In the genomic region with DNA sequence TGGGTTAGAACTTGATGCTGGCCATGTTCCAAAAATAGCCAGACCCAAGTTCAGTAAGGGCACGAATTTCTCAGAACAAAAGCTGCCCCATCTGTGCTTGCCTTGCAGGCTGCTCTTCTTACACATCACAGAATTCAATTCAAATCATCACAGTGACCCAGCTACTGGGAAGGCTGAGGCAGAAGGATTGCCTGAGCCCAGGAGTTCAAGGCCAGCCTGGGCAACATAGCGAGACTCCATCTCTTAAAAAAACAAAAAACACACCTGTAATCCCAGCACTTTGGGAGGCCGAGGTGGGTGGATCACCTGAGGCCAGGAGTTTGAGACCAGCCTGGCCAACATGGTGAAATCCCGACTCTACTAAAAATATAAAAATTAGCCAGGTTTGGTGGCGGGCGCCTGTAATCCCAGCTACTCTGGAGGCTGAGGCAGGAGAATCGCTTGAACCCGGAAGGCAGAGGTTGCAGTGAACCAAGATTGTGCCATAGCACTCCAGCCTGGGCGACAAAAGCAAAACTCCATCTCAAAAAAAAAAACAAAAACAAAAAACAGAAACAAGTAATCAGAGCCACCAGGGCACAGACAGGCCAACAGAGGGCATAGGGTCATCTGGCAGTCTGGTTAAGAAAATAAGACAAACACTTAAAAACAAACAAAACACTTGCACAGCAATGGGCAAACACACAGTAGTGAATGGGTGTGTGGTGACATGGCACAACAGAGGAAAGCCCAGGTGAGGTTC, we compare ENCODE assay signal across 9 cellular contexts. TPM values are rescaled to one million over a fixed set of nuclear protein-coding genes. Genes with fewer than 3 reads are reported as not detected.
DNase-seq lines count a peak whose midpoint lies in the region; ATAC-seq and TF ChIP-seq lines count a peak whose summit lies in the region.
"Not testable (repeated sequence)": the region's sequence is repeated elsewhere in the genome, so short reads cannot be mapped to it uniquely, and the experiment has no call there.
"Had no signal": no experiment of that assay in that cellular context is flagged by ENCODE, and none has a peak within 500 bp of the region (broad histone marks: within the 10 kb centered on the region; RNA-seq: fewer than 3 reads in every experiment).

No MANE protein-coding gene starts in this region.

- H3K27ac ChIP-seq in breast epithelium (peak overlapping the region; percentile 98 to 100), mesodermal cell (ENCODE audit: low read depth, low read length, severe bottlenecking) (peak overlapping the region; percentile 85), upper lobe of right lung (peak overlapping the region; percentile 98)

- TF ChIP-seq POLR2A in breast epithelium (IDR thresholded peaks at IDR 0.05): not testable (repeated sequence)

- not testable (repeated sequence) for H3F3A ChIP-seq in Loucy (ENCODE audit: low read depth)

- peak overlapping the region; percentile 61 for H3K27ac Mint-ChIP-seq in activated CD4-positive, alpha-beta memory T cell treated with anti-CD3 and anti-CD28 coated beads, Interleukin-2, amount 10 ng/mL, durations not matched to agents 7 days and 5 days

- H3K4me1 ChIP-seq in Loucy (ENCODE audit: insufficient read depth, low read length, poor library complexity, severe bottlenecking): peaks cover 60% of the 10 kb centered on the region
- peaks cover 13% of the 10 kb centered on the region in 2 donors for H3K4me1 ChIP-seq in breast epithelium
- H3K4me1 ChIP-seq in mesodermal cell (ENCODE audit: control insufficient read depth, insufficient read depth, low read length, poor library complexity, severe bottlenecking): peaks cover 17% of the 10 kb centered on the region
- H3K4me1 ChIP-seq in upper lobe of right lung: peaks cover 50% of the 10 kb centered on the region

- peaks cover 25% of the 10 kb centered on the region for H4K20me1 ChIP-seq in Loucy (ENCODE audit: insufficient read depth, low read length, poor library complexity, severe bottlenecking)

- H3K9me3 ChIP-seq in Loucy (ENCODE audit: insufficient read depth, low read depth, low read length); breast epithelium; mesodermal cell (ENCODE audit: control insufficient read depth, low read length); upper lobe of right lung: not testable (repeated sequence)

- ATAC-seq in upper lobe of right lung: not testable (repeated sequence)

- not testable (repeated sequence) for H3K36me3 ChIP-seq in Loucy (ENCODE audit: insufficient read depth, low read length); breast epithelium
- H3K36me3 ChIP-seq in mesodermal cell (ENCODE audit: control insufficient read depth, insufficient read depth, low read length): peaks cover 40% of the 10 kb centered on the region
- H3K36me3 ChIP-seq in upper lobe of right lung: peaks cover 31% of the 10 kb centered on the region

- H3K9ac ChIP-seq in Loucy (ENCODE audit: low read depth, low read length, poor library complexity, severe bottlenecking): peak overlapping the region; percentile 87

- CTCF ChIA-PET in activated CD4-positive, alpha-beta memory T cell treated with anti-CD3 and anti-CD28 coated beads, Interleukin-2, amount 10 ng/mL, durations not matched to agents 7 days and 5 days (lab: Charles Lee): interaction anchor here (1.0 to 1.3 kb wide), 5 partner anchors 11 to 104 kb away, joined by 3 to 5 read pairs (median 3); no protein-coding TSS in a partner anchor

- peaks cover 66% of the 10 kb centered on the region for H3K4me1 Mint-ChIP-seq in activated CD4-positive, alpha-beta memory T cell treated with anti-CD3 and anti-CD28 coated beads, Interleukin-2, amount 10 ng/mL, durations not matched to agents 7 days and 5 days

- peaks cover 46% of the 10 kb centered on the region for H3K79me2 ChIP-seq in Loucy (ENCODE audit: insufficient read depth, low read length)

- H3K9me3 Mint-ChIP-seq in activated CD4-positive, alpha-beta memory T cell treated with anti-CD3 and anti-CD28 coated beads, Interleukin-2, amount 10 ng/mL, durations not matched to agents 7 days and 5 days: not testable (repeated sequence)

- WGBS in mesodermal cell (ENCODE audit: insufficient coverage in 2 of 2), 2 experiments: 55 to 67% methylated on average over 3 of the region's 9 CpGs

- H2AFZ ChIP-seq in Loucy (ENCODE audit: low read length): not testable (repeated sequence)

- TF ChIP-seq CTCF in Loucy (conservative IDR thresholded peaks at IDR 0.05; ENCODE audit: low read length); breast epithelium (IDR thresholded peaks at IDR 0.05); foreskin fibroblast (IDR thresholded peaks at IDR 0.05; ENCODE audit: low read depth, low read length); retinal pigment epithelial cell (conservative IDR thresholded peaks at IDR 0.05; ENCODE audit: low read depth, low read length); upper lobe of right lung (IDR thresholded peaks at IDR 0.05): not testable (repeated sequence)

- H3K27me3 ChIP-seq in Loucy (ENCODE audit: insufficient read depth, low read length, poor library complexity, severe bottlenecking); breast epithelium; upper lobe of right lung: not testable (repeated sequence)

- H3K27me3 Mint-ChIP-seq in activated CD4-positive, alpha-beta memory T cell treated with anti-CD3 and anti-CD28 coated beads, Interleukin-2, amount 10 ng/mL, durations not matched to agents 7 days and 5 days: not testable (repeated sequence)

- peak overlapping the region; percentile 95 for H3K4me2 ChIP-seq in Loucy (ENCODE audit: low read depth, low read length, poor library complexity, severe bottlenecking)

- H3K4me3 Mint-ChIP-seq in activated CD4-positive, alpha-beta memory T cell treated with anti-CD3 and anti-CD28 coated beads, Interleukin-2, amount 10 ng/mL, durations not matched to agents 7 days and 5 days: peak overlapping the region; percentile 96

- intact Hi-C loops in breast epithelium (cut with DNase I; ENCODE audit: low total_unique reads); upper lobe of right lung (cut with DNase I): not testable (repeated sequence)

- peaks cover 35% of the 10 kb centered on the region for H3K36me3 Mint-ChIP-seq in activated CD4-positive, alpha-beta memory T cell treated with anti-CD3 and anti-CD28 coated beads, Interleukin-2, amount 10 ng/mL, durations not matched to agents 7 days and 5 days (ENCODE audit: low read depth)

- H3K4me3 ChIP-seq in Loucy (ENCODE audit: low read length, poor library complexity, severe bottlenecking) (peak overlapping the region; percentile 89), breast epithelium (peak overlapping the region; percentile 83 to 96 (median 84)), foreskin fibroblast (ENCODE audit: low read depth in 1 of 2, low read length in 2 of 2) (peak overlapping the region; percentile 80 to 88), mesodermal cell (ENCODE audit: extremely low read depth, insufficient read depth, low read length, poor library complexity, severe bottlenecking) (peak overlapping the region; percentile 95), retinal pigment epithelial cell (ENCODE audit: low read length) (peak overlapping the region; percentile 68), upper lobe of right lung (peak overlapping the region; percentile 94)

- DNase-seq in D341Med (ENCODE audit: low spot score) (peak; percentile 3), breast epithelium (ENCODE audit: low spot score in 2 of 2) (peak in 1 of 2 donors; percentile 37), upper lobe of right lung (peak; percentile 22)
- not testable (repeated sequence) for DNase-seq in activated CD4-positive, alpha-beta memory T cell treated with anti-CD3 and anti-CD28 coated beads, Interleukin-2, amount 10 ng/mL, durations not matched to agents 7 days and 5 days; foreskin fibroblast; retinal pigment epithelial cell (ENCODE audit: low read depth)

- not testable (repeated sequence) for H3K9me2 ChIP-seq in Loucy (replicated peaks; ENCODE audit: low read depth, low read length)

- POLR2A ChIA-PET in activated CD4-positive, alpha-beta memory T cell treated with anti-CD3 and anti-CD28 coated beads, Interleukin-2, amount 10 ng/mL, durations not matched to agents 7 days and 5 days (lab: Charles Lee): interaction anchor here (0.8 to 4.9 kb wide), 5 partner anchors 13 to 792 kb away, joined by 3 to 52 read pairs (median 4); a partner anchor contains a TSS

RNA-seq across cellular contexts. Expression of a gene that starts 1.7 kb away (rescaled TPM):
- 10 to 100 TPM; 29.4 to 32.2 TPM for total RNA-seq in activated CD4-positive, alpha-beta memory T cell treated with anti-CD3 and anti-CD28 coated beads, Interleukin-2, amount 10 ng/mL, durations not matched to agents 7 days and 5 days
- total RNA-seq in breast epithelium: 10 to 100 TPM; 24.6 to 42.0 (median 30.0) TPM
- polyA plus RNA-seq in mesodermal cell (2013, experiment 1 of 2): 8.8 TPM
- 8.8 TPM for polyA plus RNA-seq in mesodermal cell (2013, experiment 2 of 2)
- 45.4 TPM for total RNA-seq in upper lobe of right lung

RNA-seq across cellular contexts. Expression of a gene that starts 1.9 kb away (rescaled TPM):
- 10 to 100 TPM; 18.8 to 19.5 TPM for total RNA-seq in activated CD4-positive, alpha-beta memory T cell treated with anti-CD3 and anti-CD28 coated beads, Interleukin-2, amount 10 ng/mL, durations not matched to agents 7 days and 5 days
- total RNA-seq in breast epithelium (10 to 100 TPM; 14.6 to 21.1 (median 16.7) TPM), upper lobe of right lung (33.7 TPM)
- 37.3 TPM for polyA plus RNA-seq in mesodermal cell (2013, experiment 1 of 2)
- polyA plus RNA-seq in mesodermal cell (2013, experiment 2 of 2): 30.5 TPM

RNA-seq across cellular contexts. Expression of a gene that starts 42.1 kb away (rescaled TPM):
- under 1 TPM in 1 of 2 experiments, not detected in 1; 0.25 TPM for total RNA-seq in activated CD4-positive, alpha-beta memory T cell treated with anti-CD3 and anti-CD28 coated beads, Interleukin-2, amount 10 ng/mL, durations not matched to agents 7 days and 5 days
- total RNA-seq in breast epithelium (1 to 10 TPM in 1 of 3 donors, not detected in 2; 1.3 TPM), upper lobe of right lung (4.7 TPM)
- polyA plus RNA-seq in mesodermal cell (2013, experiment 1 of 2): 0.37 TPM
- 0.46 TPM for polyA plus RNA-seq in mesodermal cell (2013, experiment 2 of 2)
- total RNA-seq: pulmonary artery endothelial cell had no signal

RNA-seq across cellular contexts. Expression of a gene that starts 43.5 kb away (rescaled TPM):
- not detected for total RNA-seq in activated CD4-positive, alpha-beta memory T cell treated with anti-CD3 and anti-CD28 coated beads, Interleukin-2, amount 10 ng/mL, durations not matched to agents 7 days and 5 days
- total RNA-seq in breast epithelium (under 1 TPM in 1 of 3 donors, not detected in 2; 0.66 TPM), upper lobe of right lung (8.4 TPM)
- polyA plus RNA-seq in mesodermal cell (2013, experiment 1 of 2): 0.74 TPM
- 0.40 TPM for polyA plus RNA-seq in mesodermal cell (2013, experiment 2 of 2)
- total RNA-seq: pulmonary artery endothelial cell had no signal

RNA-seq across cellular contexts. Expression of a gene that starts 54.6 kb away (rescaled TPM):
- not detected for total RNA-seq in activated CD4-positive, alpha-beta memory T cell treated with anti-CD3 and anti-CD28 coated beads, Interleukin-2, amount 10 ng/mL, durations not matched to agents 7 days and 5 days
- total RNA-seq in breast epithelium: not detected
- polyA plus RNA-seq in mesodermal cell (2013, experiment 1 of 2): 29.7 TPM
- polyA plus RNA-seq in mesodermal cell (2013, experiment 2 of 2): 23.1 TPM
- total RNA-seq in upper lobe of right lung: 0.81 TPM
- total RNA-seq: pulmonary artery endothelial cell had no signal
